In genomic region chr16:57235128-57236092, GRCh38 we compare ENCODE assay signal across 8 cellular contexts. TPM values are rescaled to one million over a fixed set of nuclear protein-coding genes. Genes with fewer than 3 reads are reported as not detected.
DNase-seq lines count a peak whose midpoint lies in the region; ATAC-seq, FAIRE-seq and TF ChIP-seq lines count a peak whose summit lies in the region.

No MANE protein-coding gene starts in this region.

- H4K20me1 ChIP-seq in K562 (replicated peaks; ENCODE audit: control insufficient read depth, insufficient read depth, low read length): no peaks in the 10 kb centered on the region

- in situ Hi-C loops in K562 (cut with MboI): no loop called here

- H3K27me3 Mint-ChIP-seq in activated CD8-positive, alpha-beta T cell treated with anti-CD3 and anti-CD28 coated beads for 36 hours: no peaks in the 10 kb centered on the region
- H3K27me3 Mint-ChIP-seq in activated CD8-positive, alpha-beta T cell treated with anti-CD3 and anti-CD28 coated beads, Interleukin-2, amount 10 ng/mL, durations not matched to agents 7 days and 5 days (ENCODE audit: low read depth): no peaks in the 10 kb centered on the region

- H3K4me1 ChIP-seq in K562 (replicated peaks in 1 of 2; ENCODE audit: control insufficient read depth in 2 of 2, insufficient read depth in 2 of 2, low read length in 2 of 2): peaks cover 0 to 9% of the 10 kb centered on the region in 2 experiments; a peak in 2 of 5 replicates

- peak overlapping the region; percentile 1 for H3K27ac Mint-ChIP-seq in activated CD8-positive, alpha-beta T cell treated with anti-CD3 and anti-CD28 coated beads for 36 hours
- no peak overlapping the region for H3K27ac Mint-ChIP-seq in activated CD8-positive, alpha-beta T cell treated with anti-CD3 and anti-CD28 coated beads, Interleukin-2, amount 10 ng/mL, durations not matched to agents 7 days and 5 days

- intact Hi-C loops in activated CD8-positive, alpha-beta T cell treated with anti-CD3 and anti-CD28 coated beads for 36 hours (cut with micrococcal nuclease): no loop called here
- intact Hi-C loops in K562 (cut with micrococcal nuclease): no loop called here

- 50% methylated on average over 8 of the region's 8 CpGs for WGBS in K562 (ENCODE audit: insufficient coverage, low coverage, missing lambda C conversion rate)

- no peaks in the 10 kb centered on the region for H3K9me3 Mint-ChIP-seq in activated CD8-positive, alpha-beta T cell treated with anti-CD3 and anti-CD28 coated beads for 36 hours
- no peaks in the 10 kb centered on the region for H3K9me3 Mint-ChIP-seq in activated CD8-positive, alpha-beta T cell treated with anti-CD3 and anti-CD28 coated beads, Interleukin-2, amount 10 ng/mL, durations not matched to agents 7 days and 5 days (ENCODE audit: insufficient read depth)

- FAIRE-seq in K562 (lab: Jason Lieb, UNC): no peak

- H3K79me2 ChIP-seq in K562 (ENCODE audit: control insufficient read depth, insufficient read depth, low read length): no peaks in the 10 kb centered on the region

- no peak overlapping the region for H2AFZ ChIP-seq in K562 (ENCODE audit: low read depth, low read length)

- peak; percentile 90 for ATAC-seq in activated CD8-positive, alpha-beta T cell treated with anti-CD3 and anti-CD28 coated beads for 36 hours
- ATAC-seq in activated CD8-positive, alpha-beta T cell treated with anti-CD3 and anti-CD28 coated beads, Interleukin-2, amount 10 ng/mL, durations not matched to agents 7 days and 5 days: no peak
- ATAC-seq in K562: peak; percentile 75
- no peak for ATAC-seq in GM21447 (IDR thresholded peaks at IDR 0.05; ENCODE audit: unreplicated experiment)
- ATAC-seq in HG03520 (IDR thresholded peaks at IDR 0.05; ENCODE audit: unreplicated experiment): no peak

- no peak for TF ChIP-seq EP300 in K562 (IDR thresholded peaks at IDR 0.05; ENCODE audit: low read length)

- TF ChIP-seq CTCF in activated CD8-positive, alpha-beta T cell treated with anti-CD3 and anti-CD28 coated beads for 36 hours (IDR thresholded peaks at IDR 0.05): no peak
- TF ChIP-seq CTCF in K562 (IDR thresholded peaks at IDR 0.05 in 2 of 3, conservative IDR thresholded peaks at IDR 0.05 in 1 of 3; ENCODE audit: insufficient read depth in 2 of 3, low read depth in 1 of 3, low read length in 3 of 3): no peak

- H3K9me3 ChIP-seq in K562 (replicated peaks; ENCODE audit: control insufficient read depth, insufficient read depth, low read depth, low read length): no peaks in the 10 kb centered on the region

- H3K27ac ChIP-seq in K562 (ENCODE audit: extremely low read depth, low read depth, low read length): peak overlapping the region; percentile 26; the same call in 1 of the 3 replicates

- H3K9me1 ChIP-seq in K562 (ENCODE audit: control insufficient read depth, insufficient read depth, low read length): no peaks in the 10 kb centered on the region

- H3K27me3 ChIP-seq in K562 (ENCODE audit: control insufficient read depth in 2 of 2, insufficient read depth in 2 of 2, low read length in 2 of 2): no peaks in the 10 kb centered on the region

- TF ChIP-seq RAD21 in K562 (CRISPR knock-in tag; conservative IDR thresholded peaks at IDR 0.05 in 1 of 2, IDR thresholded peaks at IDR 0.05 in 1 of 2): no peak

- no peak overlapping the region for H3K9ac ChIP-seq in K562 (ENCODE audit: insufficient read depth in 1 of 2, low read depth in 2 of 2, low read length in 2 of 2)

- CTCF ChIA-PET in activated CD8-positive, alpha-beta T cell treated with anti-CD3 and anti-CD28 coated beads for 36 hours (lab: Charles Lee): interaction anchor here (0.9 to 1.8 kb wide), 5 partner anchors 11 to 152 kb away, joined by 3 to 5 read pairs (median 3); no protein-coding TSS in a partner anchor
- CTCF ChIA-PET in activated CD8-positive, alpha-beta T cell treated with anti-CD3 and anti-CD28 coated beads, Interleukin-2, amount 10 ng/mL, durations not matched to agents 7 days and 5 days (lab: Charles Lee): interaction anchor here (1.3 kb wide), 1 partner anchor 65 kb away, joined by 3 read pairs; no protein-coding TSS in a partner anchor
- CTCF ChIA-PET in K562 (lab: Yijun Ruan, JAX; ENCODE audit: low intra/inter-chr PET ratio): interaction anchor here (0.6 kb wide), 1 partner anchor 15 kb away, joined by 3 read pairs; no protein-coding TSS in a partner anchor

- H3K36me3 ChIP-seq in K562 (ENCODE audit: control insufficient read depth, insufficient read depth, low read length): peaks cover 84% of the 10 kb centered on the region

- DNase-seq in activated CD8-positive, alpha-beta T cell treated with anti-CD3 and anti-CD28 coated beads for 36 hours: peak; percentile 49
- DNase-seq in activated CD8-positive, alpha-beta T cell treated with anti-CD3 and anti-CD28 coated beads, Interleukin-2, amount 10 ng/mL, durations not matched to agents 7 days and 5 days: no peak
- DNase-seq in NCI-H2196 (lab: John Stamatoyannopoulos, UW; ENCODE audit: unreplicated experiment) (peak; percentile 61), K562 (ENCODE audit: extremely low read depth in 1 of 4, low spot score in 3 of 4) (peak; percentile 23 to 70 (median 47)), T-helper 9 cell (no peak)
- peak; percentile 10 to 13 for DNase-seq in stimulated activated CD4-positive, alpha-beta T cell treated with anti-CD3 and anti-CD28 coated beads, Interleukin-2, amount 100 ng/mL, for 48 hours

- H3K4me1 Mint-ChIP-seq in activated CD8-positive, alpha-beta T cell treated with anti-CD3 and anti-CD28 coated beads for 36 hours (ENCODE audit: low read depth): peaks cover 12% of the 10 kb centered on the region
- peaks cover 8% of the 10 kb centered on the region for H3K4me1 Mint-ChIP-seq in activated CD8-positive, alpha-beta T cell treated with anti-CD3 and anti-CD28 coated beads, Interleukin-2, amount 10 ng/mL, durations not matched to agents 7 days and 5 days (ENCODE audit: low read depth)

- POLR2A ChIA-PET in activated CD8-positive, alpha-beta T cell treated with anti-CD3 and anti-CD28 coated beads for 36 hours (lab: Charles Lee): no interaction called here
- POLR2A ChIA-PET in activated CD8-positive, alpha-beta T cell treated with anti-CD3 and anti-CD28 coated beads, Interleukin-2, amount 10 ng/mL, durations not matched to agents 7 days and 5 days (lab: Charles Lee): interaction anchor here (0.6 to 0.7 kb wide), 2 partner anchors 81 to 330 kb away, joined by 3 read pairs; no protein-coding TSS in a partner anchor
- POLR2A ChIA-PET in K562 (lab: Yijun Ruan, JAX): interaction anchor here (0.9 kb wide), 1 partner anchor 14 kb away, joined by 3 read pairs; no protein-coding TSS in a partner anchor

- H3K4me2 ChIP-seq in K562 (ENCODE audit: insufficient read depth, low read length): no peak overlapping the region; the same call in 1 of the 2 replicates

- peaks cover 45% of the 10 kb centered on the region for H3K36me3 Mint-ChIP-seq in activated CD8-positive, alpha-beta T cell treated with anti-CD3 and anti-CD28 coated beads for 36 hours (ENCODE audit: low read depth)
- peaks cover 69% of the 10 kb centered on the region for H3K36me3 Mint-ChIP-seq in activated CD8-positive, alpha-beta T cell treated with anti-CD3 and anti-CD28 coated beads, Interleukin-2, amount 10 ng/mL, durations not matched to agents 7 days and 5 days (ENCODE audit: low read depth)

- H3K4me3 ChIP-seq in K562: no peak overlapping the region

- H3K4me3 Mint-ChIP-seq in activated CD8-positive, alpha-beta T cell treated with anti-CD3 and anti-CD28 coated beads for 36 hours: no peak overlapping the region
- H3K4me3 Mint-ChIP-seq in activated CD8-positive, alpha-beta T cell treated with anti-CD3 and anti-CD28 coated beads, Interleukin-2, amount 10 ng/mL, durations not matched to agents 7 days and 5 days: no peak overlapping the region

- TF ChIP-seq POLR2A in K562 (conservative IDR thresholded peaks at IDR 0.05): no peak

- BruUV-seq in K562 (replicated peaks; lab: Mats Ljungman, UMichigan): no TSS peak

RNA-seq across cellular contexts. Expression of gene ARL2BP, which starts 9.6 kb away (rescaled TPM):
- total RNA-seq in activated CD8-positive, alpha-beta T cell treated with anti-CD3 and anti-CD28 coated beads for 36 hours: 10 to 100 TPM in 1 of 2 experiments, 1 to 10 TPM in 1; 9.4 to 11.0 TPM
- total RNA-seq in activated CD8-positive, alpha-beta T cell treated with anti-CD3 and anti-CD28 coated beads, Interleukin-2, amount 10 ng/mL, durations not matched to agents 7 days and 5 days: 10 to 100 TPM; 33.3 to 36.9 TPM
- total RNA-seq in K562 (2011; cell fraction: chromatin; rRNA removed; ENCODE audit: low replicate concordance): 7.3 and 7.4 TPM in 2 replicates
- 6.1 and 6.7 TPM in 2 replicates for total RNA-seq in K562 (2011; cell fraction: nucleolus; rRNA removed)
- 9.8 and 13.2 TPM in 2 replicates for total RNA-seq in K562 (2011; cell fraction: nucleoplasm; rRNA removed)
- total RNA-seq in K562 (2014; rRNA removed) (24.5 and 28.0 TPM in 2 replicates), K562 (2014; rRNA removed; fragmentation: Illumina TruSeq; extraction: Trizol) (33.9 and 34.6 TPM in 2 replicates), K562 (2015; rRNA removed; fragmentation: Illumina TruSeq; extraction: Trizol) (33.2 and 36.7 TPM in 2 replicates), K562 (2021) (27.2 and 30.8 TPM in 2 replicates)
- polyA plus RNA-seq in K562 (2011; rRNA removed) (41.8 and 49.8 TPM in 2 replicates), K562 (2014; fragmentation: Illumina TruSeq; extraction: Trizol) (33.1 and 38.3 TPM in 2 replicates), K562 (2014; fragmentation: Nextera tagmentation; extraction: Ambion mirVana) (10 to 100 TPM; 16.7 to 17.1 TPM), K562 (2014; rRNA removed) (20.3 and 23.1 TPM in 2 replicates)
- 32.7 and 45.1 TPM in 2 replicates for polyA plus RNA-seq in K562 (2011; cell fraction: cytosol; rRNA removed)
- polyA plus RNA-seq in K562 (2011; cell fraction: nucleus; rRNA removed): 13.7 and 20.4 TPM in 2 replicates
- 29.7 and 37.4 TPM in 2 replicates for polyA plus RNA-seq in K562 (2012)
- 37.9 and 40.7 TPM in 2 replicates for polyA minus RNA-seq in K562 (2011; rRNA and poly(A)+ RNA removed)
- polyA minus RNA-seq in K562 (2011; cell fraction: cytosol; rRNA and poly(A)+ RNA removed): 19.5 and 24.3 TPM in 2 replicates
- 3.8 and 7.4 TPM in 2 replicates for polyA minus RNA-seq in K562 (2011; cell fraction: nucleus; rRNA and poly(A)+ RNA removed)

RNA-seq across cellular contexts. Expression of gene PLLP, which starts 49.1 kb away (rescaled TPM):
- under 1 TPM; 0.51 to 0.65 TPM for total RNA-seq in activated CD8-positive, alpha-beta T cell treated with anti-CD3 and anti-CD28 coated beads for 36 hours
- under 1 TPM; 0.18 to 0.37 TPM for total RNA-seq in activated CD8-positive, alpha-beta T cell treated with anti-CD3 and anti-CD28 coated beads, Interleukin-2, amount 10 ng/mL, durations not matched to agents 7 days and 5 days
- total RNA-seq in K562 (2011; cell fraction: chromatin; rRNA removed; ENCODE audit: low replicate concordance): 0.44 and 0.93 TPM in 2 replicates
- 0.92 and 1.3 TPM in 2 replicates for total RNA-seq in K562 (2011; cell fraction: nucleolus; rRNA removed)
- total RNA-seq in K562 (2011; cell fraction: nucleoplasm; rRNA removed): 0.81 and 1.4 TPM in 2 replicates
- total RNA-seq in K562 (2014; rRNA removed): 0.09 TPM in 1 of 2 replicates, not detected in the other
- 0.11 and 0.22 TPM in 2 replicates for total RNA-seq in K562 (2014; rRNA removed; fragmentation: Illumina TruSeq; extraction: Trizol)
- 0.11 and 0.51 TPM in 2 replicates for total RNA-seq in K562 (2015; rRNA removed; fragmentation: Illumina TruSeq; extraction: Trizol)
- 0.38 and 0.42 TPM in 2 replicates for total RNA-seq in K562 (2021)
- 0.96 and 1.2 TPM in 2 replicates for polyA plus RNA-seq in K562 (2011; rRNA removed)
- polyA plus RNA-seq in K562 (2011; cell fraction: cytosol; rRNA removed): 1.4 and 3.5 TPM in 2 replicates
- 0.66 and 1.1 TPM in 2 replicates for polyA plus RNA-seq in K562 (2011; cell fraction: nucleus; rRNA removed)
- polyA plus RNA-seq in K562 (2012): 0.65 and 0.80 TPM in 2 replicates
- 0.25 and 0.42 TPM in 2 replicates for polyA plus RNA-seq in K562 (2014; fragmentation: Illumina TruSeq; extraction: Trizol)
- under 1 TPM; 0.10 to 0.15 TPM for polyA plus RNA-seq in K562 (2014; fragmentation: Nextera tagmentation; extraction: Ambion mirVana)
- 0.27 and 1.7 TPM in 2 replicates for polyA plus RNA-seq in K562 (2014; rRNA removed)
- polyA minus RNA-seq in K562 (2011; rRNA and poly(A)+ RNA removed): 0.33 and 1.8 TPM in 2 replicates
- polyA minus RNA-seq in K562 (2011; cell fraction: cytosol; rRNA and poly(A)+ RNA removed): 3.1 and 4.1 TPM in 2 replicates
- polyA minus RNA-seq in K562 (2011; cell fraction: nucleus; rRNA and poly(A)+ RNA removed): 0.40 and 0.56 TPM in 2 replicates

RNA-seq across cellular contexts. Expression of gene RSPRY1, which starts 49.3 kb away (rescaled TPM):
- 10 to 100 TPM; 24.5 to 29.4 TPM for total RNA-seq in activated CD8-positive, alpha-beta T cell treated with anti-CD3 and anti-CD28 coated beads for 36 hours
- total RNA-seq in activated CD8-positive, alpha-beta T cell treated with anti-CD3 and anti-CD28 coated beads, Interleukin-2, amount 10 ng/mL, durations not matched to agents 7 days and 5 days: 10 to 100 TPM; 30.9 to 35.8 TPM
- 60.1 and 86.3 TPM in 2 replicates for total RNA-seq in K562 (2011; cell fraction: chromatin; rRNA removed; ENCODE audit: low replicate concordance)
- total RNA-seq in K562 (2011; cell fraction: nucleolus; rRNA removed): 29.9 and 41.0 TPM in 2 replicates
- total RNA-seq in K562 (2011; cell fraction: nucleoplasm; rRNA removed): 44.0 and 48.0 TPM in 2 replicates
- total RNA-seq in K562 (2014; rRNA removed) (14.5 and 20.0 TPM in 2 replicates), K562 (2014; rRNA removed; fragmentation: Illumina TruSeq; extraction: Trizol) (25.5 and 26.3 TPM in 2 replicates), K562 (2015; rRNA removed; fragmentation: Illumina TruSeq; extraction: Trizol) (25.2 and 27.8 TPM in 2 replicates), K562 (2021) (20.8 and 22.7 TPM in 2 replicates)
- polyA plus RNA-seq in K562 (2011; rRNA removed) (25.4 and 28.0 TPM in 2 replicates), K562 (2014; fragmentation: Illumina TruSeq; extraction: Trizol) (17.6 and 23.1 TPM in 2 replicates), K562 (2014; fragmentation: Nextera tagmentation; extraction: Ambion mirVana) (10 to 100 TPM; 10.2 to 13.4 TPM), K562 (2014; rRNA removed) (15.0 and 17.5 TPM in 2 replicates)
- polyA plus RNA-seq in K562 (2011; cell fraction: cytosol; rRNA removed): 10.7 and 15.7 TPM in 2 replicates
- polyA plus RNA-seq in K562 (2011; cell fraction: nucleus; rRNA removed): 21.4 and 28.5 TPM in 2 replicates
- polyA plus RNA-seq in K562 (2012): 11.1 and 11.4 TPM in 2 replicates
- polyA minus RNA-seq in K562 (2011; rRNA and poly(A)+ RNA removed): 61.4 and 62.4 TPM in 2 replicates
- polyA minus RNA-seq in K562 (2011; cell fraction: cytosol; rRNA and poly(A)+ RNA removed): 31.9 and 34.4 TPM in 2 replicates
- polyA minus RNA-seq in K562 (2011; cell fraction: nucleus; rRNA and poly(A)+ RNA removed): 26.1 and 51.2 TPM in 2 replicates

RNA-seq across cellular contexts. Expression of gene PSME3IP1, which starts 49.6 kb away (rescaled TPM):
- 100 to 1,000 TPM; 101 to 103 TPM for total RNA-seq in activated CD8-positive, alpha-beta T cell treated with anti-CD3 and anti-CD28 coated beads for 36 hours
- 100 to 1,000 TPM; 106 to 113 TPM for total RNA-seq in activated CD8-positive, alpha-beta T cell treated with anti-CD3 and anti-CD28 coated beads, Interleukin-2, amount 10 ng/mL, durations not matched to agents 7 days and 5 days
- 53.9 and 134 TPM in 2 replicates for total RNA-seq in K562 (2011; cell fraction: chromatin; rRNA removed; ENCODE audit: low replicate concordance)
- total RNA-seq in K562 (2011; cell fraction: nucleolus; rRNA removed): 46.7 and 60.7 TPM in 2 replicates
- 71.6 and 104 TPM in 2 replicates for total RNA-seq in K562 (2011; cell fraction: nucleoplasm; rRNA removed)
- total RNA-seq in K562 (2014; rRNA removed) (76.9 and 85.5 TPM in 2 replicates), K562 (2014; rRNA removed; fragmentation: Illumina TruSeq; extraction: Trizol) (143 and 167 TPM in 2 replicates), K562 (2015; rRNA removed; fragmentation: Illumina TruSeq; extraction: Trizol) (147 and 158 TPM in 2 replicates), K562 (2021) (104 and 106 TPM in 2 replicates)
- polyA plus RNA-seq in K562 (2011; rRNA removed) (115 and 144 TPM in 2 replicates), K562 (2014; fragmentation: Illumina TruSeq; extraction: Trizol) (155 and 187 TPM in 2 replicates), K562 (2014; fragmentation: Nextera tagmentation; extraction: Ambion mirVana) (100 to 1,000 TPM in 1 of 2 experiments, 10 to 100 TPM in 1; 63.8 to 142 TPM), K562 (2014; rRNA removed) (146 and 152 TPM in 2 replicates)
- polyA plus RNA-seq in K562 (2011; cell fraction: cytosol; rRNA removed): 132 and 144 TPM in 2 replicates
- 251 and 259 TPM in 2 replicates for polyA plus RNA-seq in K562 (2011; cell fraction: nucleus; rRNA removed)
- polyA plus RNA-seq in K562 (2012): 88.6 and 121 TPM in 2 replicates
- polyA minus RNA-seq in K562 (2011; rRNA and poly(A)+ RNA removed): 78.0 and 80.4 TPM in 2 replicates
- polyA minus RNA-seq in K562 (2011; cell fraction: cytosol; rRNA and poly(A)+ RNA removed): 45.1 and 48.8 TPM in 2 replicates
- polyA minus RNA-seq in K562 (2011; cell fraction: nucleus; rRNA and poly(A)+ RNA removed): 40.8 and 66.0 TPM in 2 replicates

Comparison
In these comparisons a context has a peak if more than half of its experiments do, and no peak if none do; other contexts are left out.
1. ATAC-seq: peak in activated CD8-positive, alpha-beta T cell treated with anti-CD3 and anti-CD28 coated beads for 36 hours (single experiment) and K562 (single experiment); none in activated CD8-positive, alpha-beta T cell treated with anti-CD3 and anti-CD28 coated beads, Interleukin-2, amount 10 ng/mL, durations not matched to agents 7 days and 5 days (single experiment), GM21447 (single experiment) and HG03520 (single experiment).
2. DNase-seq: peak in activated CD8-positive, alpha-beta T cell treated with anti-CD3 and anti-CD28 coated beads for 36 hours (single experiment), NCI-H2196 (single experiment), K562 (4 of 4) and stimulated activated CD4-positive, alpha-beta T cell treated with anti-CD3 and anti-CD28 coated beads, Interleukin-2, amount 100 ng/mL, for 48 hours (2 of 2); none in activated CD8-positive, alpha-beta T cell treated with anti-CD3 and anti-CD28 coated beads, Interleukin-2, amount 10 ng/mL, durations not matched to agents 7 days and 5 days (single experiment) and T-helper 9 cell (single experiment).